ENCODE assay signal across 22 cellular contexts in genomic region chr4:36310237-36310636, GRCh38. TPM values are rescaled to one million over a fixed set of nuclear protein-coding genes. Genes with fewer than 3 reads are reported as not detected.
DNase-seq lines count a peak whose midpoint lies in the region; ATAC-seq, FAIRE-seq and TF ChIP-seq lines count a peak whose summit lies in the region.
"Had no signal": no experiment of that assay in that cellular context is flagged by ENCODE, and none has a peak within 500 bp of the region (broad histone marks: within the 10 kb centered on the region; RNA-seq: fewer than 3 reads in every experiment).

No MANE protein-coding gene starts in this region.

- TF ChIP-seq EP300 in GM12878 (IDR thresholded peaks at IDR 0.05; ENCODE audit: borderline replicate concordance in 1 of 2, control insufficient read depth in 1 of 2, low read depth in 2 of 2, low read length in 2 of 2) (no peak), upper lobe of left lung (IDR thresholded peaks at IDR 0.05) (no peak)

- BruUV-seq in GM12878 (replicated peaks; lab: Mats Ljungman, UMichigan): no TSS peak

- peaks cover 4% of the 10 kb centered on the region for H3K9me3 Mint-ChIP-seq in activated naive CD4-positive, alpha-beta T cell treated with anti-CD3 and anti-CD28 coated beads, Interleukin-2, amount 10 ng/mL, durations not matched to agents 7 days and 5 days
- H3K9me3 Mint-ChIP-seq in IgD-negative memory B cell: peaks cover 0 to 2% (median under 1%) of the 10 kb centered on the region in 3 donors
- H3K9me3 Mint-ChIP-seq: GM23338, WTC11 had no signal

- H3K36me3 ChIP-seq in GM12878 (ENCODE audit: control insufficient read depth in 2 of 2, insufficient read depth in 2 of 2, low read length in 1 of 2): no peaks in the 10 kb centered on the region
- no peaks in the 10 kb centered on the region for H3K36me3 ChIP-seq in upper lobe of left lung
- H3K36me3 ChIP-seq: ascending aorta, suprapubic skin had no signal

- no peaks in the 10 kb centered on the region for H3K79me2 ChIP-seq in GM12878 (ENCODE audit: control insufficient read depth, insufficient read depth, low read length)

- no peak for DNase-seq in activated naive CD4-positive, alpha-beta T cell treated with anti-CD3 and anti-CD28 coated beads, Interleukin-2, amount 10 ng/mL, durations not matched to agents 7 days and 5 days
- no peak for DNase-seq in activated naive CD4-positive, alpha-beta T cell treated with Interleukin-2 at 50 U/mL for 16 hours
- DNase-seq in GM12878 (ENCODE audit: low read depth, low spot score): no peak
- no peak for DNase-seq in upper lobe of left lung
- DNase-seq in GOT3 (lab: John Stamatoyannopoulos, UW): no peak
- no peak for DNase-seq in GM12892 (ENCODE audit: insufficient read length)
- DNase-seq: activated gamma-delta T cell; Calu3; cerebellar nuclear complex; effector memory CD4-positive, alpha-beta T cell; Karpas-422; NCI-H1105 treated with DMSO at 0.1 percent for 48 hours; NCI-H524; OCI-M1; stimulated activated CD8-positive, alpha-beta memory T cell treated with anti-CD3 and anti-CD28 coated beads, Interleukin-4, amount 100 ng/mL, for 48 hours had no signal

- peaks cover 5% of the 10 kb centered on the region for H3K36me3 Mint-ChIP-seq in activated naive CD4-positive, alpha-beta T cell treated with anti-CD3 and anti-CD28 coated beads, Interleukin-2, amount 10 ng/mL, durations not matched to agents 7 days and 5 days
- no peaks in the 10 kb centered on the region for H3K36me3 Mint-ChIP-seq in IgD-negative memory B cell
- H3K36me3 Mint-ChIP-seq: mesothelial cell of epicardium, WTC11 had no signal

- intact Hi-C loops in GM12878 (cut with micrococcal nuclease; ENCODE audit: unreplicated experiment): no loop called here

- peak overlapping the region; percentile 83; the same call in 1 of the 2 replicates for H3K4me2 ChIP-seq in GM12878 (ENCODE audit: control insufficient read depth, insufficient read depth)
- H3K4me2 ChIP-seq: GM23338 had no signal

- no peak overlapping the region for H3K4me3 ChIP-seq in GM12878
- no peak overlapping the region for H3K4me3 ChIP-seq in upper lobe of left lung
- H3K4me3 ChIP-seq: ascending aorta, GM23338, suprapubic skin had no signal

- peaks cover 32% of the 10 kb centered on the region for H3K4me1 Mint-ChIP-seq in activated naive CD4-positive, alpha-beta T cell treated with anti-CD3 and anti-CD28 coated beads, Interleukin-2, amount 10 ng/mL, durations not matched to agents 7 days and 5 days
- H3K4me1 Mint-ChIP-seq in IgD-negative memory B cell: peaks cover 48 to 53% (median 48%) of the 10 kb centered on the region in 3 donors
- H3K4me1 Mint-ChIP-seq: GM23338, mesothelial cell of epicardium, WTC11 had no signal

- H3K27me3 ChIP-seq in GM12878 (replicated peaks in 1 of 2; ENCODE audit: control insufficient read depth in 2 of 2, insufficient read depth in 2 of 2, low read length in 1 of 2): no peaks in the 10 kb centered on the region
- H3K27me3 ChIP-seq in upper lobe of left lung: no peaks in the 10 kb centered on the region
- H3K27me3 ChIP-seq: ascending aorta, suprapubic skin had no signal

- TF ChIP-seq CTCF in GM12878 (IDR thresholded peaks at IDR 0.05 in 2 of 3, conservative IDR thresholded peaks at IDR 0.05 in 1 of 3; ENCODE audit: control insufficient read depth in 2 of 3, extremely low read depth in 1 of 3, insufficient read depth in 1 of 3, low read depth in 3 of 3, low read length in 3 of 3) (no peak), upper lobe of left lung (IDR thresholded peaks at IDR 0.05) (no peak)

- TF ChIP-seq POLR2A in GM12878 (IDR thresholded peaks at IDR 0.05; ENCODE audit: low read depth, low read length) (no peak), upper lobe of left lung (IDR thresholded peaks at IDR 0.05) (no peak), GM12892 (IDR thresholded peaks at IDR 0.05; ENCODE audit: low read depth, low read length) (no peak)

- peak overlapping the region; percentile 13; the same call in 1 of the 2 replicates for H3K27ac ChIP-seq in GM12878 (ENCODE audit: control insufficient read depth, insufficient read depth)
- peak overlapping the region in 3 of 4 donors; percentile 51 to 63 (median 57) for H3K27ac ChIP-seq in upper lobe of left lung
- H3K27ac ChIP-seq: ascending aorta, suprapubic skin had no signal

- no peak for FAIRE-seq in GM12878 (lab: Jason Lieb, UNC)
- no peak for FAIRE-seq in GM12892 (lab: Jason Lieb, UNC)

- in situ Hi-C loops in GM12878 (cut with MboI): no loop called here

- RAD21 ChIA-PET in GM12878 (lab: Charles Lee; ENCODE audit: unreplicated experiment): interaction anchor here (0.8 kb wide), 1 partner anchor 89 kb away, joined by 3 read pairs; no protein-coding TSS in a partner anchor

- H3K4me3 Mint-ChIP-seq in activated naive CD4-positive, alpha-beta T cell treated with anti-CD3 and anti-CD28 coated beads, Interleukin-2, amount 10 ng/mL, durations not matched to agents 7 days and 5 days: peak overlapping the region; percentile 8
- peak overlapping the region; percentile 12 to 94 (median 76) for H3K4me3 Mint-ChIP-seq in IgD-negative memory B cell
- H3K4me3 Mint-ChIP-seq: GM23338, mesothelial cell of epicardium, WTC11 had no signal

- CTCF ChIA-PET in activated naive CD4-positive, alpha-beta T cell treated with anti-CD3 and anti-CD28 coated beads, Interleukin-2, amount 10 ng/mL, durations not matched to agents 7 days and 5 days (lab: Charles Lee): interaction anchor here (1.4 kb wide), 1 partner anchor 10 kb away, joined by 3 read pairs; no protein-coding TSS in a partner anchor
- CTCF ChIA-PET in GM12878 (lab: Yijun Ruan, JAX): interaction anchor here (1.3 kb wide), 1 partner anchor 66 kb away, joined by 4 read pairs; the partner anchor contains the start of gene ARAP2

- peak overlapping the region; percentile 62 for H2AFZ ChIP-seq in GM12878 (ENCODE audit: control insufficient read depth, low read depth, low read length)
- H2AFZ ChIP-seq: GM23338 had no signal

- peak overlapping the region; percentile 26; the same call in 1 of the 2 replicates for H3K9ac ChIP-seq in GM12878 (ENCODE audit: control insufficient read depth, insufficient read depth, low read length)

- H3K27ac Mint-ChIP-seq in activated naive CD4-positive, alpha-beta T cell treated with anti-CD3 and anti-CD28 coated beads, Interleukin-2, amount 10 ng/mL, durations not matched to agents 7 days and 5 days: peak overlapping the region; percentile 77
- H3K27ac Mint-ChIP-seq in IgD-negative memory B cell: peak overlapping the region in 2 of 3 donors; percentile 3 to 80
- H3K27ac Mint-ChIP-seq: GM23338, mesothelial cell of epicardium, WTC11 had no signal

- H3K9me3 ChIP-seq in GM12878 (replicated peaks; ENCODE audit: control insufficient read depth, insufficient read depth, low read length) (no peaks in the 10 kb centered on the region; the same call in 2 of the 3 replicates), upper lobe of left lung (no peaks in the 10 kb centered on the region)
- H3K9me3 ChIP-seq: ascending aorta, suprapubic skin had no signal

- 40% methylated on average over 4 of the region's 4 CpGs for WGBS in GM12878 (ENCODE audit: insufficient coverage, insufficient replicate concordance, low lambda C conversion rate, missing lambda C conversion rate)
- WGBS in upper lobe of left lung, 2 donors: 53 to 60% methylated on average over 4 of the region's 4 CpGs

- H4K20me1 ChIP-seq in GM12878 (ENCODE audit: control insufficient read depth, insufficient read depth): no peaks in the 10 kb centered on the region

- no peak for TF ChIP-seq RAD21 in GM12878 (IDR thresholded peaks at IDR 0.05; ENCODE audit: insufficient read depth, low read depth, low read length)

- peaks cover 9% of the 10 kb centered on the region for H3K4me1 ChIP-seq in GM12878 (ENCODE audit: control insufficient read depth, insufficient read depth, low read length)
- H3K4me1 ChIP-seq in upper lobe of left lung: peaks cover 14 to 19% (median 15%) of the 10 kb centered on the region in 4 donors
- H3K4me1 ChIP-seq: ascending aorta, suprapubic skin had no signal

- SMC1A ChIA-PET in GM12878 (lab: Charles Lee; ENCODE audit: uncharacterized antibody, unreplicated experiment): interaction anchor here (0.7 to 1.8 kb wide), 6 partner anchors 10 to 55 kb away, joined by 3 to 7 read pairs (median 4); no protein-coding TSS in a partner anchor

- ATAC-seq in GM12878: no peak
- no peak for ATAC-seq in upper lobe of left lung (ENCODE audit: low FRiP score in 2 of 2)
- ATAC-seq: GM23338, WTC11 had no signal

- H3K27me3 Mint-ChIP-seq in activated naive CD4-positive, alpha-beta T cell treated with anti-CD3 and anti-CD28 coated beads, Interleukin-2, amount 10 ng/mL, durations not matched to agents 7 days and 5 days: no peaks in the 10 kb centered on the region
- peaks cover 2% of the 10 kb centered on the region for H3K27me3 Mint-ChIP-seq in IgD-negative memory B cell

- POLR2A ChIA-PET in GM12878 (lab: Charles Lee): interaction anchor here (1.2 kb wide), 1 partner anchor 9 kb away, joined by 5 read pairs; no protein-coding TSS in a partner anchor

TF ChIP-seq in GM12878, 131 proteins besides CTCF, POLR2A, EP300 and RAD21:
- TF ChIP-seq NRF1 (conservative IDR thresholded peaks at IDR 0.05; ENCODE audit: low read depth, low read length) (no peak), PML (IDR thresholded peaks at IDR 0.05; ENCODE audit: low read length) (0 out of 2 replicates have a peak, but pooled peaks have one; percentile 26)

RNA-seq across cellular contexts. Expression of gene DTHD1, which starts 28.8 kb away (rescaled TPM):
- polyA plus RNA-seq in IgD-negative memory B cell: not detected
- 0.24 and 0.31 TPM in 2 replicates for total RNA-seq in GM12878 (2013; cell fraction: nucleolus; rRNA removed)
- total RNA-seq in GM12878 (2014; rRNA removed): 1.3 TPM in 2 replicates
- total RNA-seq in GM12878 (2014; rRNA removed; fragmentation: Illumina TruSeq; extraction: Trizol): 1.7 and 1.8 TPM in 2 replicates
- 2.0 and 2.1 TPM in 2 replicates for total RNA-seq in GM12878 (2021)
- 0.28 TPM for polyA plus RNA-seq in GM12878 (2011; ENCODE audit: low read depth)
- 0.05 and 0.19 TPM in 2 replicates for polyA plus RNA-seq in GM12878 (2011; rRNA removed)
- polyA plus RNA-seq in GM12878 (2011; cell fraction: cytosol; rRNA removed): 0.03 TPM in 2 replicates
- 0.06 and 0.10 TPM in 2 replicates for polyA plus RNA-seq in GM12878 (2011; cell fraction: nucleus; rRNA removed)
- 0.38 and 0.98 TPM in 2 replicates for polyA plus RNA-seq in GM12878 (2012)
- polyA plus RNA-seq in GM12878 (2014; fragmentation: Illumina TruSeq; extraction: Trizol): 2.8 and 4.6 TPM in 2 replicates
- polyA plus RNA-seq in GM12878 (2014; fragmentation: Nextera tagmentation; extraction: Ambion mirVana): 1 to 10 TPM; 1.2 to 1.5 TPM
- 1.1 and 2.2 TPM in 2 replicates for polyA plus RNA-seq in GM12878 (2014; rRNA removed)
- polyA plus RNA-seq in GM12878 (2016; fragmentation: Nextera tagmentation; extraction: Ambion mirVana): 1 to 10 TPM; 1.1 to 1.3 TPM
- not detected in 2 replicates for polyA minus RNA-seq in GM12878 (2011; rRNA and poly(A)+ RNA removed)
- polyA minus RNA-seq in GM12878 (2011; cell fraction: cytosol; rRNA and poly(A)+ RNA removed): not detected in 2 replicates
- 0.19 TPM in 1 of 2 replicates, not detected in the other for polyA minus RNA-seq in GM12878 (2011; cell fraction: nucleus; rRNA and poly(A)+ RNA removed)
- total RNA-seq in upper lobe of left lung: 10 to 100 TPM in 2 of 6 donors, 1 to 10 TPM in 3, under 1 TPM in 1; 0.83 to 47.4 (median 7.2) TPM
- polyA plus RNA-seq in GM12892 (2012; ENCODE audit: missing spikeins): 0.98 TPM
- total RNA-seq: ascending aorta, Calu3, GM23338, mesothelial cell of epicardium, renal cortical epithelial cell, WTC11 had no signal
- polyA plus RNA-seq: GM23338 had no signal
